In the genomic region with DNA sequence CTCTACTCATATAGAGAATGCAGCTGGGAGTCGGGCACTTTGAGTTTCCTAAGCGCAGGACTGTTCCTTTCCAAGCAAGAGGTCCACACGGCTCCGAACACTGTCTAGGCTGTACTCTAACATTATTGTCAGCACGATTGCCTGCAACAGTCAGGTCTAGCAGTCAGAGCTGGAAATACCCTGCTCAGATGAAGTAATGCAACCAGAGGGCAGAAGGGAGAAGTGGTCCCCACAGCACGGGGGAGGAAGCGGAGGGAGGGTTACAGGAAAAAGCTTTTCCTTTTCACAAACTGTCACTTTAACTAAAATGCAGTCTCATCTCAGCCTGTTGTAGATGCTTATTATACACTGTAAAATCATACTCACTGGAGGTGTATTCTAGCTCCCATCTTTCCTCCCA, we compare ENCODE assay signal across 10 cellular contexts.
DNase-seq lines count a peak whose midpoint lies in the region; ATAC-seq and TF ChIP-seq lines count a peak whose summit lies in the region.
"Had no signal": no experiment of that assay in that cellular context is flagged by ENCODE, and none has a peak within 500 bp of the region (broad histone marks: within the 10 kb centered on the region; RNA-seq: fewer than 3 reads in every experiment).

No MANE protein-coding gene starts in this region.

- no peaks in the 10 kb centered on the region for H3K4me1 Mint-ChIP-seq in stimulated activated effector memory CD8-positive, alpha-beta T cell treated with anti-CD3 and anti-CD28 coated beads, Interleukin-12 subunit alpha, Interleukin-12 subunit beta, amount 100 ng/mL, for 72 hours

- no peak overlapping the region for H3K27ac Mint-ChIP-seq in stimulated activated effector memory CD8-positive, alpha-beta T cell treated with anti-CD3 and anti-CD28 coated beads, Interleukin-12 subunit alpha, Interleukin-12 subunit beta, amount 100 ng/mL, for 72 hours

- H3K9me3 Mint-ChIP-seq in stimulated activated effector memory CD8-positive, alpha-beta T cell treated with anti-CD3 and anti-CD28 coated beads, Interleukin-12 subunit alpha, Interleukin-12 subunit beta, amount 100 ng/mL, for 72 hours = no peaks in the 10 kb centered on the region

- DNase-seq in SKM-1 (lab: John Stamatoyannopoulos, UW; ENCODE audit: unreplicated experiment) (peak; percentile 92), HEK293T (ENCODE audit: extremely low spot score) (no peak)
- DNase-seq in stimulated activated effector memory CD8-positive, alpha-beta T cell treated with anti-CD3 and anti-CD28 coated beads, Interleukin-12 subunit alpha, Interleukin-12 subunit beta, amount 100 ng/mL, for 72 hours (ENCODE audit: low spot score in 2 of 2) = no peak
- DNase-seq in effector CD8-positive, alpha-beta T cell (lab: John Stamatoyannopoulos, UW) = no peak
- DNase-seq: NCI-H226; stimulated activated CD4-positive, alpha-beta T cell treated with anti-CD3 and anti-CD28 coated beads, Interleukin-12 subunit alpha, Interleukin-12 subunit beta, amount 100 ng/mL, for 4 hours; T-helper 9 cell had no signal

- CTCF ChIA-PET in HEK293T (lab: Yijun Ruan, JAX) = no interaction called here

- no peaks in the 10 kb centered on the region for H3K36me3 Mint-ChIP-seq in stimulated activated effector memory CD8-positive, alpha-beta T cell treated with anti-CD3 and anti-CD28 coated beads, Interleukin-12 subunit alpha, Interleukin-12 subunit beta, amount 100 ng/mL, for 72 hours

- ATAC-seq in GM18909 (IDR thresholded peaks at IDR 0.05; ENCODE audit: poor library complexity, unreplicated experiment) = peak; percentile 47
- ATAC-seq in HG02884 (IDR thresholded peaks at IDR 0.05; ENCODE audit: unreplicated experiment) = peak; percentile 60
- peak; percentile 22 for ATAC-seq in stimulated activated effector memory CD8-positive, alpha-beta T cell treated with anti-CD3 and anti-CD28 coated beads, Interleukin-12 subunit alpha, Interleukin-12 subunit beta, amount 100 ng/mL, for 72 hours
- no peak for ATAC-seq in SK-N-SH treated with all-trans-retinoic acid at 6 μM for 48 hours

- POLR2A ChIA-PET in HEK293T (lab: Yijun Ruan, JAX) = no interaction called here

- H3K4me3 Mint-ChIP-seq in stimulated activated effector memory CD8-positive, alpha-beta T cell treated with anti-CD3 and anti-CD28 coated beads, Interleukin-12 subunit alpha, Interleukin-12 subunit beta, amount 100 ng/mL, for 72 hours = no peak overlapping the region

TF ChIP-seq in SK-N-SH treated with all-trans-retinoic acid at 6 μM for 48 hours, 23 proteins besides CTCF, POLR2A, EP300 and RAD21:
- TF ChIP-seq, protein P1, sequence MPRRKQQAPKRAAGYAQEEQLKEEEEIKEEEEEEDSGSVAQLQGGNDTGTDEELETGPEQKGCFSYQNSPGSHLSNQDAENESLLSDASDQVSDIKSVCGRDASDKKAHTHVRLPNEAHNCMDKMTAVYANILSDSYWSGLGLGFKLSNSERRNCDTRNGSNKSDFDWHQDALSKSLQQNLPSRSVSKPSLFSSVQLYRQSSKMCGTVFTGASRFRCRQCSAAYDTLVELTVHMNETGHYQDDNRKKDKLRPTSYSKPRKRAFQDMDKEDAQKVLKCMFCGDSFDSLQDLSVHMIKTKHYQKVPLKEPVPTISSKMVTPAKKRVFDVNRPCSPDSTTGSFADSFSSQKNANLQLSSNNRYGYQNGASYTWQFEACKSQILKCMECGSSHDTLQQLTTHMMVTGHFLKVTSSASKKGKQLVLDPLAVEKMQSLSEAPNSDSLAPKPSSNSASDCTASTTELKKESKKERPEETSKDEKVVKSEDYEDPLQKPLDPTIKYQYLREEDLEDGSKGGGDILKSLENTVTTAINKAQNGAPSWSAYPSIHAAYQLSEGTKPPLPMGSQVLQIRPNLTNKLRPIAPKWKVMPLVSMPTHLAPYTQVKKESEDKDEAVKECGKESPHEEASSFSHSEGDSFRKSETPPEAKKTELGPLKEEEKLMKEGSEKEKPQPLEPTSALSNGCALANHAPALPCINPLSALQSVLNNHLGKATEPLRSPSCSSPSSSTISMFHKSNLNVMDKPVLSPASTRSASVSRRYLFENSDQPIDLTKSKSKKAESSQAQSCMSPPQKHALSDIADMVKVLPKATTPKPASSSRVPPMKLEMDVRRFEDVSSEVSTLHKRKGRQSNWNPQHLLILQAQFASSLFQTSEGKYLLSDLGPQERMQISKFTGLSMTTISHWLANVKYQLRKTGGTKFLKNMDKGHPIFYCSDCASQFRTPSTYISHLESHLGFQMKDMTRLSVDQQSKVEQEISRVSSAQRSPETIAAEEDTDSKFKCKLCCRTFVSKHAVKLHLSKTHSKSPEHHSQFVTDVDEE (CRISPR knock-in tag; IDR thresholded peaks at IDR 0.05) = no peak
- TF ChIP-seq, protein P2, sequence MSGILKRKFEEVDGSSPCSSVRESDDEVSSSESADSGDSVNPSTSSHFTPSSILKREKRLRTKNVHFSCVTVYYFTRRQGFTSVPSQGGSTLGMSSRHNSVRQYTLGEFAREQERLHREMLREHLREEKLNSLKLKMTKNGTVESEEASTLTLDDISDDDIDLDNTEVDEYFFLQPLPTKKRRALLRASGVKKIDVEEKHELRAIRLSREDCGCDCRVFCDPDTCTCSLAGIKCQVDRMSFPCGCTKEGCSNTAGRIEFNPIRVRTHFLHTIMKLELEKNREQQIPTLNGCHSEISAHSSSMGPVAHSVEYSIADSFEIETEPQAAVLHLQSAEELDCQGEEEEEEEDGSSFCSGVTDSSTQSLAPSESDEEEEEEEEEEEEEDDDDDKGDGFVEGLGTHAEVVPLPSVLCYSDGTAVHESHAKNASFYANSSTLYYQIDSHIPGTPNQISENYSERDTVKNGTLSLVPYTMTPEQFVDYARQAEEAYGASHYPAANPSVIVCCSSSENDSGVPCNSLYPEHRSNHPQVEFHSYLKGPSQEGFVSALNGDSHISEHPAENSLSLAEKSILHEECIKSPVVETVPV (CRISPR knock-in tag; IDR thresholded peaks at IDR 0.05) = no peak
- no peak for TF ChIP-seq TOX (CRISPR knock-in tag; IDR thresholded peaks at IDR 0.05; ENCODE audit: borderline replicate concordance)
- TF ChIP-seq OSR1 (CRISPR knock-in tag; IDR thresholded peaks at IDR 0.05) = no peak
- TF ChIP-seq ISL1 (CRISPR knock-in tag; IDR thresholded peaks at IDR 0.05) = no peak
- no peak for TF ChIP-seq ZC3H10 (CRISPR knock-in tag; IDR thresholded peaks at IDR 0.05)
- no peak for TF ChIP-seq BACH2 (CRISPR knock-in tag; IDR thresholded peaks at IDR 0.05; ENCODE audit: borderline replicate concordance)
- no peak for TF ChIP-seq ZNF8 (CRISPR knock-in tag; IDR thresholded peaks at IDR 0.05)

TF ChIP-seq in HEK293T, 16 proteins besides CTCF, POLR2A, EP300 and RAD21:
- TF ChIP-seq FOXK2 (IDR thresholded peaks at IDR 0.05) (no peak), CTBP1 (IDR thresholded peaks at IDR 0.05; ENCODE audit: borderline replicate concordance) (no peak), ZNF384 (IDR thresholded peaks at IDR 0.05) (no peak), LEF1 (IDR thresholded peaks at IDR 0.05; ENCODE audit: borderline replicate concordance) (no peak)
